8 cellular contexts compared by ENCODE assay signal in genomic region chr9:72363908-72364678, GRCh38. TPM values are rescaled to one million over a fixed set of nuclear protein-coding genes. Genes with fewer than 3 reads are reported as not detected.
DNase-seq lines count a peak whose midpoint lies in the region; ATAC-seq and TF ChIP-seq lines count a peak whose summit lies in the region.

No MANE protein-coding gene starts in this region.

- H3K27ac ChIP-seq in right atrium auricular region (peak overlapping the region; percentile 99 to 100), psoas muscle (peak overlapping the region; percentile 99), vagina (peak overlapping the region; percentile 100)

- TF ChIP-seq POLR2A in vagina (IDR thresholded peaks at IDR 0.05): peak in 1 of 2 donors; percentile 6

- DNase-seq in DMS153 (lab: John Stamatoyannopoulos, UW) (peak; percentile 22), SW480 (ENCODE audit: low spot score) (peak; percentile 41), amniotic epithelial cell (ENCODE audit: low read depth) (peak; percentile 61), right atrium auricular region (ENCODE audit: low spot score) (peak; percentile 65), psoas muscle (peak; percentile 71 to 79), vagina (ENCODE audit: extremely low spot score in 2 of 2) (no peak)

- 0 to 1% (median 1%) methylated on average over 38 to 73 of the region's 73 CpGs for WGBS in psoas muscle, 3 donors

- H3K4me3 ChIP-seq in right atrium auricular region (peak overlapping the region; percentile 84 to 94), psoas muscle (peak overlapping the region; percentile 84), vagina (peak overlapping the region; percentile 85 to 89)

- no peak for TF ChIP-seq CTCF in right atrium auricular region (IDR thresholded peaks at IDR 0.05)
- no peak for TF ChIP-seq CTCF in psoas muscle (IDR thresholded peaks at IDR 0.05)
- TF ChIP-seq CTCF in vagina (IDR thresholded peaks at IDR 0.05): no peak

- peaks cover 29% of the 10 kb centered on the region for H3K36me3 ChIP-seq in right atrium auricular region
- peaks cover 0 to 36% of the 10 kb centered on the region in 2 donors for H3K36me3 ChIP-seq in psoas muscle (ENCODE audit: insufficient read depth in 1 of 2, low read depth in 1 of 2)
- H3K36me3 ChIP-seq in vagina: peaks cover 0 to 14% of the 10 kb centered on the region in 2 donors

- H3K27me3 ChIP-seq in right atrium auricular region (no peaks in the 10 kb centered on the region), psoas muscle (ENCODE audit: insufficient read depth in 3 of 3, low read length in 2 of 3) (no peaks in the 10 kb centered on the region), vagina (no peaks in the 10 kb centered on the region)

- ATAC-seq in GM19455 (IDR thresholded peaks at IDR 0.05; ENCODE audit: unreplicated experiment) (peak; percentile 51), HG03571 (IDR thresholded peaks at IDR 0.05; ENCODE audit: unreplicated experiment) (peak; percentile 37), psoas muscle (peak; percentile 9 to 34 (median 29))

- no peaks in the 10 kb centered on the region for H3K9me3 ChIP-seq in right atrium auricular region
- H3K9me3 ChIP-seq in psoas muscle: no peaks in the 10 kb centered on the region
- H3K9me3 ChIP-seq in vagina: no peaks in the 10 kb centered on the region

- H3K4me1 ChIP-seq in right atrium auricular region (peaks cover 0 to 30% of the 10 kb centered on the region in 2 donors), psoas muscle (peaks cover 20% of the 10 kb centered on the region), vagina (peaks cover 45% of the 10 kb centered on the region)

- intact Hi-C loops in psoas muscle (cut with DNase I): loop anchor here (2.0 to 5.0 kb wide), 3 partner anchors 213 to 223 kb away; no protein-coding TSS in a partner anchor
- intact Hi-C loops in vagina (cut with DNase I): loop anchor here (10.0 kb wide), 2 partner anchors 221 to 599 kb away; partner anchors contain the start of gene CEMIP2

RNA-seq across cellular contexts. Expression of gene ZFAND5, which starts 0.9 kb away (rescaled TPM):
- total RNA-seq in right atrium auricular region (100 to 1,000 TPM; 113 to 134 TPM), psoas muscle (100 to 1,000 TPM; 466 to 795 (median 548) TPM), vagina (277 TPM)
- 100 to 1,000 TPM in 2 of 3 donors, 10 to 100 TPM in 1; 77.7 to 951 (median 718) TPM for polyA plus RNA-seq in psoas muscle

Comparison
In these comparisons a context has a peak if more than half of its experiments do, and no peak if none do; other contexts are left out.
1. DNase-seq: peak in DMS153 (single experiment), SW480 (single experiment), amniotic epithelial cell (single experiment), right atrium auricular region (single experiment) and psoas muscle (2 of 2); none in vagina (0 of 2).
2. Peak in every context shown above with its lines, with median percentiles within 50 percentile points of each other: ATAC-seq, H3K27ac ChIP-seq and H3K4me3 ChIP-seq.